In the genomic region with DNA sequence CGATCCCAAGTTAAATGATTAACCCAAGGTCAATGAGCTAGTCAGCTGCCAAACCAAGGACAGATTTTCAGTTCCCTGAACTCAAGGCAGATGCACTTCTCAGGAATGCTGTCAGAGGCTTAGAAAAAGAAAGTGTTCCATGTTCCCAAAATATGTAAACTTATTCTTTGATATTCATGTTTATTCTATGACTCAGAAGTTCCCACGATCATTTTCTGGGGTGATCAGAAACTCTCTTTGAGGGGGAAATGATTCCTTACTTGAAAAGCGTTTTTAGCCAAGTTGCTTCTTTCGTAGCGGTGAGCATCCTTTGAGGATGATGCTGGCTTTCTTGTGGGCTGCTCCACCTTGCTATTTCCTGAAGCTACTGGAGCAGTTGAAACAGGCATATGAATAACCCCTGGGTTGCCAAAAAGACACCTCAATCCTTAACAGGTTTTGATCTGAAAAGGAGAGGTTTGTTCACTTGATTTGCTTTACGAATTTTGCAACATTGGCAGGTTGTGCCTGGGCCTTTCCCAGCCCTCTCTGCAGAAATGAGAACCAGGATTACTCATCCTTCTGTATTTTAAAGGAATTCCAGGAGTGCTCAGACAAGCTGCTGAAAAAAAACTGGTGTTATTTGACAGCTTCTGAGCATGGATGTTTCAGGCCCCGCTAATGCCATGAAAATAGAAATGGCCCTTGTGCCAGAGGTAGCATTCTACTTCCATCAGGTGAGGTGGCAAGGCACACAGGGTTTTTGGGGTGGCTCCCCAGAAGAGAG, we compare ENCODE assay signal across 12 cellular contexts.
DNase-seq lines count a peak whose midpoint lies in the region; ATAC-seq, FAIRE-seq and TF ChIP-seq lines count a peak whose summit lies in the region.
"Had no signal": no experiment of that assay in that cellular context is flagged by ENCODE, and none has a peak within 500 bp of the region (broad histone marks: within the 10 kb centered on the region; RNA-seq: fewer than 3 reads in every experiment).

No MANE protein-coding gene starts in this region.

- H3K36me3 Mint-ChIP-seq in MCF 10A (ENCODE audit: insufficient read depth, unreplicated experiment), result no peaks in the 10 kb centered on the region

- dilution Hi-C loops in keratinocyte (cut with MboI; ENCODE audit: extremely low pct_ligation_motif_present, low sequenced_read_pairs), result no loop called here

- WGBS in body of pancreas, 2 donors, result 44 to 58% methylated on average over 7 of the region's 7 CpGs
- 67 to 78% methylated on average over 7 of the region's 7 CpGs for WGBS in thyroid gland, 2 donors

- FAIRE-seq in keratinocyte (lab: Jason Lieb, UNC) (no peak), GM19239 (lab: Jason Lieb, UNC) (no peak)

- no peaks in the 10 kb centered on the region for H3K36me3 ChIP-seq in breast epithelium
- no peaks in the 10 kb centered on the region for H3K36me3 ChIP-seq in body of pancreas (replicated peaks in 1 of 2; ENCODE audit: insufficient read depth in 1 of 2, low read depth in 2 of 2)
- H3K36me3 ChIP-seq in keratinocyte (ENCODE audit: control insufficient read depth in 2 of 2, extremely low read depth in 1 of 2, insufficient read depth in 2 of 2, low read length in 2 of 2), result no peaks in the 10 kb centered on the region
- H3K36me3 ChIP-seq in thyroid gland, result no peaks in the 10 kb centered on the region
- H3K36me3 ChIP-seq in right atrium auricular region, result no peaks in the 10 kb centered on the region

- no peaks in the 10 kb centered on the region for H3K9me3 ChIP-seq in breast epithelium
- H3K9me3 ChIP-seq in body of pancreas, result no peaks in the 10 kb centered on the region
- H3K9me3 ChIP-seq in keratinocyte (ENCODE audit: control insufficient read depth, low read depth, low read length), result no peaks in the 10 kb centered on the region
- no peaks in the 10 kb centered on the region for H3K9me3 ChIP-seq in thyroid gland
- no peaks in the 10 kb centered on the region for H3K9me3 ChIP-seq in right atrium auricular region
- H3K9me3 ChIP-seq: psoas muscle had no signal

- TF ChIP-seq CTCF in MCF 10A (IDR thresholded peaks at IDR 0.05; ENCODE audit: unreplicated experiment) (no peak), breast epithelium (IDR thresholded peaks at IDR 0.05) (no peak), body of pancreas (IDR thresholded peaks at IDR 0.05) (no peak), keratinocyte (optimal IDR thresholded peaks at IDR 0.05 in 1 of 3, IDR thresholded peaks at IDR 0.05 in 1 of 3, conservative IDR thresholded peaks at IDR 0.05 in 1 of 3; ENCODE audit: extremely low read depth in 1 of 3, insufficient read depth in 2 of 3, low read length in 3 of 3) (no peak), thyroid gland (IDR thresholded peaks at IDR 0.05) (no peak), right atrium auricular region (IDR thresholded peaks at IDR 0.05) (no peak)

- TF ChIP-seq POLR2A in breast epithelium (IDR thresholded peaks at IDR 0.05) (no peak), body of pancreas (IDR thresholded peaks at IDR 0.05) (no peak), thyroid gland (IDR thresholded peaks at IDR 0.05) (no peak)

- peak overlapping the region; percentile 42 for H3K9ac ChIP-seq in keratinocyte (ENCODE audit: control insufficient read depth, extremely low read depth, insufficient read depth, low read length)

- no peaks in the 10 kb centered on the region for H3K9me1 ChIP-seq in keratinocyte (ENCODE audit: control insufficient read depth, extremely low read depth, insufficient read depth, low read length)

- H3K9me3 Mint-ChIP-seq in MCF 10A (ENCODE audit: unreplicated experiment), result no peaks in the 10 kb centered on the region
- H3K9me3 Mint-ChIP-seq: activated B cell treated with CpG ODN at 0.5 μM for 24 hours had no signal

- peak overlapping the region; percentile 31 for H3K4me3 Mint-ChIP-seq in MCF 10A (ENCODE audit: unreplicated experiment)
- H3K4me3 Mint-ChIP-seq: activated B cell treated with CpG ODN at 0.5 μM for 24 hours had no signal

- H4K20me1 ChIP-seq in keratinocyte (ENCODE audit: control insufficient read depth, extremely low read depth, insufficient read depth, low read length), result no peaks in the 10 kb centered on the region

- H3K4me3 ChIP-seq in breast epithelium (no peak overlapping the region), body of pancreas (no peak overlapping the region), keratinocyte (ENCODE audit: control insufficient read depth in 2 of 3, extremely low read depth in 1 of 3, insufficient read depth in 2 of 3, low read depth in 1 of 3, low read length in 3 of 3) (peak overlapping the region in 2 of 3 experiments; percentile 50 to 52), thyroid gland (replicated peaks in 1 of 3) (no peak overlapping the region), right atrium auricular region (no peak overlapping the region)
- H3K4me3 ChIP-seq: psoas muscle had no signal

- H3K4me1 ChIP-seq in breast epithelium (peaks cover 5 to 12% of the 10 kb centered on the region in 2 donors), body of pancreas (peaks cover 21% of the 10 kb centered on the region), keratinocyte (ENCODE audit: control insufficient read depth, extremely low read depth, insufficient read depth, low read length) (peaks cover 46% of the 10 kb centered on the region), thyroid gland (peaks cover 22 to 47% of the 10 kb centered on the region in 2 donors), right atrium auricular region (peaks cover 0 to 27% of the 10 kb centered on the region in 2 donors)

- H3K4me1 Mint-ChIP-seq in MCF 10A (ENCODE audit: insufficient read depth, unreplicated experiment), result peaks cover 42% of the 10 kb centered on the region

- H3K27me3 ChIP-seq in breast epithelium (no peaks in the 10 kb centered on the region), body of pancreas (no peaks in the 10 kb centered on the region), keratinocyte (ENCODE audit: control insufficient read depth, extremely low read depth, insufficient read depth, low read length) (no peaks in the 10 kb centered on the region), thyroid gland (no peaks in the 10 kb centered on the region), right atrium auricular region (no peaks in the 10 kb centered on the region)

- DNase-seq in MCF 10A (ENCODE audit: unreplicated experiment), result peak; percentile 87
- no peak for DNase-seq in breast epithelium (ENCODE audit: low spot score in 2 of 2)
- DNase-seq in body of pancreas, result no peak
- DNase-seq in keratinocyte (ENCODE audit: low read depth, low spot score), result no peak
- DNase-seq in thyroid gland, result no peak
- no peak for DNase-seq in right atrium auricular region (ENCODE audit: low spot score)
- DNase-seq in GM19239 (ENCODE audit: insufficient read length, low spot score), result no peak
- no peak for DNase-seq in NCI-H82 (lab: John Stamatoyannopoulos, UW)
- DNase-seq: activated B cell treated with CpG ODN at 0.5 μM for 24 hours, NCI-H1105, psoas muscle had no signal

- H3K27ac ChIP-seq in breast epithelium (peak overlapping the region in 1 of 2 donors; percentile 4), body of pancreas (peak overlapping the region in 2 of 4 donors; percentile 30 to 68), keratinocyte (ENCODE audit: control insufficient read depth, insufficient read depth, low read length) (peak overlapping the region; percentile 72), thyroid gland (peak overlapping the region in 2 of 3 donors; percentile 32 to 63), right atrium auricular region (no peak overlapping the region)
- H3K27ac ChIP-seq: psoas muscle had no signal

- peak overlapping the region; percentile 67 for H2AFZ ChIP-seq in keratinocyte (ENCODE audit: control insufficient read depth, low read length)

- H3K27ac Mint-ChIP-seq in MCF 10A (ENCODE audit: low read depth, unreplicated experiment), result peak overlapping the region; percentile 91
- H3K27ac Mint-ChIP-seq: activated B cell treated with CpG ODN at 0.5 μM for 24 hours had no signal

- peak; percentile 21 for ATAC-seq in body of pancreas
- ATAC-seq: Panc1, psoas muscle had no signal

- H3K4me2 ChIP-seq in keratinocyte (ENCODE audit: control insufficient read depth, extremely low read depth, insufficient read depth, low read depth, low read length), result peak overlapping the region; percentile 85

- no peaks in the 10 kb centered on the region for H3K27me3 Mint-ChIP-seq in MCF 10A (ENCODE audit: insufficient read depth, unreplicated experiment)
- H3K27me3 Mint-ChIP-seq: activated B cell treated with CpG ODN at 0.5 μM for 24 hours had no signal

- POLR2A ChIA-PET in MCF 10A (lab: Yijun Ruan, JAX), result interaction anchor here (0.5 to 3.0 kb wide), 30 partner anchors 9 to 1486 kb away, joined by 3 to 38 read pairs (median 4); a partner anchor contains a TSS

- BruUV-seq in MCF 10A (replicated peaks; lab: Mats Ljungman, UMichigan), result no TSS peak

- H3K79me2 ChIP-seq in keratinocyte (ENCODE audit: control insufficient read depth, insufficient read depth, low read length), result no peaks in the 10 kb centered on the region

- intact Hi-C loops in MCF 10A (cut with micrococcal nuclease), result loop anchor here (5.0 kb wide), 1 partner anchor 263 kb away; no protein-coding TSS in a partner anchor
- intact Hi-C loops in breast epithelium (cut with DNase I; ENCODE audit: low total_unique reads), result no loop called here
- intact Hi-C loops in body of pancreas (cut with DNase I), result no loop called here
- intact Hi-C loops in thyroid gland (cut with DNase I), result no loop called here

- CTCF ChIA-PET in MCF 10A (lab: Yijun Ruan, JAX), result interaction anchor here (1.1 to 1.5 kb wide), 4 partner anchors 13 to 188 kb away, joined by 3 to 7 read pairs (median 4); a partner anchor contains a TSS

Comparison
In these comparisons a context has a peak if more than half of its experiments do, and no peak if none do; other contexts are left out.
1. H3K27ac ChIP-seq: peak in keratinocyte (single experiment) and thyroid gland (2 of 3); none in right atrium auricular region (0 of 2).
2. H3K4me3 ChIP-seq: peak in keratinocyte (2 of 3); none in breast epithelium (0 of 3), body of pancreas (0 of 2), thyroid gland (0 of 3) and right atrium auricular region (0 of 2).